In genomic region chr21:7937297-7937696, GRCh38 we compare ENCODE assay signal across 7 cellular contexts.
DNase-seq lines count a peak whose midpoint lies in the region; ATAC-seq, FAIRE-seq and TF ChIP-seq lines count a peak whose summit lies in the region.
"Not testable (repeated sequence)": the region's sequence is repeated elsewhere in the genome, so short reads cannot be mapped to it uniquely, and the experiment has no call there.

No MANE protein-coding gene starts in this region.

- TF ChIP-seq CTCF in CD14-positive monocyte (IDR thresholded peaks at IDR 0.05): peak; percentile 10
- TF ChIP-seq CTCF in IMR-90 (conservative IDR thresholded peaks at IDR 0.05; ENCODE audit: low read depth, low read length); endodermal cell (conservative IDR thresholded peaks at IDR 0.05); HepG2 (CRISPR knock-in tag; IDR thresholded peaks at IDR 0.05): not testable (repeated sequence)

- H2AK5ac ChIP-seq in IMR-90 (ENCODE audit: low read depth, low read length); mesendoderm (ENCODE audit: low read length): not testable (repeated sequence)

- not testable (repeated sequence) for BruUV-seq in IMR-90 (replicated peaks; lab: Mats Ljungman, UMichigan); HepG2 (replicated peaks; lab: Mats Ljungman, UMichigan)

- intact Hi-C loops in CD14-positive monocyte (cut with micrococcal nuclease); IMR-90 (cut with micrococcal nuclease); HepG2 (cut with micrococcal nuclease; ENCODE audit: unreplicated experiment): not testable (repeated sequence)

- H4K8ac ChIP-seq in IMR-90 (ENCODE audit: low read depth in 2 of 2, low read length in 2 of 2); mesendoderm (ENCODE audit: low read depth, low read length): not testable (repeated sequence)

- not testable (repeated sequence) for H3K23ac ChIP-seq in IMR-90 (ENCODE audit: low read depth, low read length); mesendoderm (ENCODE audit: low read length)

- not testable (repeated sequence) for H3K27me3 ChIP-seq in HUES6 (ENCODE audit: control insufficient read depth, insufficient read depth, low read length); IMR-90 (ENCODE audit: control insufficient read depth, insufficient read depth, low read length); endodermal cell (ENCODE audit: control insufficient read depth, insufficient read depth, low read length, poor library complexity, severe bottlenecking); iPS-20b (ENCODE audit: insufficient read depth, low read length); HepG2 (ENCODE audit: control insufficient read depth in 1 of 2, insufficient read depth in 2 of 2, low read length in 2 of 2); mesendoderm (ENCODE audit: insufficient read depth, low read length, poor library complexity)

- in situ Hi-C loops in IMR-90 (cut with MboI; ENCODE audit: low sequenced_read_pairs); HepG2 (cut with HindIII; ENCODE audit: extremely low pct_ligation_motif_present, low pct_unique_long_range_greater_than_20kb): not testable (repeated sequence)

- not testable (repeated sequence) for H3K4ac ChIP-seq in IMR-90 (ENCODE audit: low read depth, low read length); mesendoderm (ENCODE audit: low read depth, low read length)

- DNase-seq in CD14-positive monocyte (ENCODE audit: low spot score); IMR-90; endodermal cell; HepG2 (ENCODE audit: low spot score); mesendoderm: not testable (repeated sequence)

- POLR2A ChIA-PET in IMR-90 (lab: Charles Lee; ENCODE audit: unreplicated experiment); HepG2 (lab: Yijun Ruan, JAX): not testable (repeated sequence)

- H3K4me3 Mint-ChIP-seq in CD14-positive monocyte, endodermal cell: not testable (repeated sequence)

- H2BK120ac ChIP-seq in IMR-90 (ENCODE audit: low read depth, low read length); mesendoderm (ENCODE audit: low read depth, low read length): not testable (repeated sequence)

- H2BK20ac ChIP-seq in IMR-90 (ENCODE audit: low read depth, low read length): not testable (repeated sequence)

- H2AK9ac ChIP-seq in IMR-90 (replicated peaks; ENCODE audit: low read depth, low read length, poor library complexity): not testable (repeated sequence)

- 66 to 99% methylated on average over 11 to 13 of the region's 13 CpGs for WGBS in IMR-90 (ENCODE audit: extremely low coverage in 2 of 2, insufficient read length in 1 of 2), 2 experiments
- WGBS in endodermal cell (ENCODE audit: insufficient coverage in 1 of 2, insufficient read length in 1 of 2), 2 experiments: 87 to 88% methylated on average over 13 of the region's 13 CpGs
- WGBS in HepG2 (ENCODE audit: low lambda C conversion rate): 24% methylated on average over 13 of the region's 13 CpGs
- WGBS in mesendoderm (ENCODE audit: extremely low coverage, insufficient coverage, low lambda C conversion rate): 100% methylated on average over 11 of the region's 13 CpGs

- not testable (repeated sequence) for TF ChIP-seq EP300 in HepG2 (IDR thresholded peaks at IDR 0.05; ENCODE audit: low read depth in 2 of 2, low read length in 2 of 2); HepG2 (CRISPR knock-in tag; IDR thresholded peaks at IDR 0.05; ENCODE audit: borderline replicate concordance)

- H2BK15ac ChIP-seq in IMR-90 (ENCODE audit: low read depth, low read length); mesendoderm (replicated peaks; ENCODE audit: low read depth): not testable (repeated sequence)

- not testable (repeated sequence) for H3K79me2 ChIP-seq in HepG2 (ENCODE audit: insufficient read depth, low read length); mesendoderm (ENCODE audit: control insufficient read depth, insufficient read depth, low read length)

- H2AFZ ChIP-seq in IMR-90 (replicated peaks; ENCODE audit: low read length, poor library complexity); HepG2 (ENCODE audit: low read length): not testable (repeated sequence)

- not testable (repeated sequence) for H4K5ac ChIP-seq in IMR-90 (ENCODE audit: low read depth, low read length); mesendoderm (ENCODE audit: low read length)

- H3K79me1 ChIP-seq in IMR-90 (ENCODE audit: low read depth in 1 of 2, low read length in 2 of 2); mesendoderm (ENCODE audit: low read length): not testable (repeated sequence)

- not testable (repeated sequence) for H3K27me3 Mint-ChIP-seq in CD14-positive monocyte (ENCODE audit: low read depth in 3 of 3); endodermal cell (ENCODE audit: insufficient read depth)

- H4K91ac ChIP-seq in IMR-90 (ENCODE audit: insufficient read depth, low read depth, low read length): not testable (repeated sequence)

- H3K4me1 ChIP-seq in HUES6 (ENCODE audit: control insufficient read depth, insufficient read depth, low read length); IMR-90 (ENCODE audit: control insufficient read depth, insufficient read depth, low read length); endodermal cell (ENCODE audit: control insufficient read depth, insufficient read depth, low read length); iPS-20b (ENCODE audit: insufficient read depth, low read length); HepG2 (ENCODE audit: insufficient read depth, low read length); mesendoderm (ENCODE audit: control insufficient read depth, low read depth, low read length): not testable (repeated sequence)

- not testable (repeated sequence) for H3K18ac ChIP-seq in IMR-90 (ENCODE audit: low read depth, low read length); mesendoderm (ENCODE audit: low read length)

- not testable (repeated sequence) for H3K4me2 ChIP-seq in IMR-90 (ENCODE audit: low read depth, low read length); HepG2 (ENCODE audit: low read depth, low read length); mesendoderm (ENCODE audit: low read length)

- H3K27ac Mint-ChIP-seq in CD14-positive monocyte, endodermal cell: not testable (repeated sequence)

- not testable (repeated sequence) for H3K9me3 ChIP-seq in HUES6 (ENCODE audit: control insufficient read depth, insufficient read depth, low read depth, low read length); endodermal cell (ENCODE audit: control insufficient read depth, low read length); iPS-20b (ENCODE audit: insufficient read depth, low read depth, low read length); HepG2 (ENCODE audit: low read length)
- peaks cover 29% of the 10 kb centered on the region for H3K9me3 ChIP-seq in IMR-90 (ENCODE audit: control insufficient read depth, insufficient read depth, low read length)

- dilution Hi-C loops in IMR-90 (cut with HindIII; ENCODE audit: low sequenced_read_pairs, unreplicated experiment): not testable (repeated sequence)

- not testable (repeated sequence) for H4K20me1 ChIP-seq in IMR-90 (ENCODE audit: insufficient read depth, low read length); HepG2 (ENCODE audit: insufficient read depth, low read length)

- TF ChIP-seq RAD21 in IMR-90 (IDR thresholded peaks at IDR 0.05; ENCODE audit: low read length); HepG2 (CRISPR knock-in tag; IDR thresholded peaks at IDR 0.05): not testable (repeated sequence)

- peaks cover 79 to 99% (median 97%) of the 10 kb centered on the region in 7 donors for H3K9me3 Mint-ChIP-seq in CD14-positive monocyte
- H3K9me3 Mint-ChIP-seq in endodermal cell: not testable (repeated sequence)

- H3K36me3 ChIP-seq in HUES6 (ENCODE audit: control insufficient read depth, insufficient read depth, low read length); IMR-90 (ENCODE audit: control insufficient read depth, insufficient read depth, low read length); endodermal cell (ENCODE audit: control insufficient read depth, insufficient read depth, low read length); iPS-20b (ENCODE audit: insufficient read depth, low read depth, low read length); HepG2 (replicated peaks in 1 of 2; ENCODE audit: control insufficient read depth in 1 of 2, insufficient read depth in 2 of 2, low read length in 2 of 2); mesendoderm (ENCODE audit: control insufficient read depth, insufficient read depth, low read length): not testable (repeated sequence)

- not testable (repeated sequence) for FAIRE-seq in HepG2 (lab: Jason Lieb, UNC)

- not testable (repeated sequence) for H3K9me1 ChIP-seq in IMR-90 (ENCODE audit: insufficient read depth, low read length)

- H3K4me1 Mint-ChIP-seq in CD14-positive monocyte, endodermal cell: not testable (repeated sequence)

- CTCF ChIA-PET in IMR-90 (lab: Yijun Ruan, JAX); HepG2 (lab: Yijun Ruan, JAX; ENCODE audit: low intra/inter-chr PET ratio, low total read pairs): not testable (repeated sequence)

- H3K9ac ChIP-seq in HUES6 (ENCODE audit: low read length); IMR-90 (ENCODE audit: low read depth, low read length); endodermal cell (ENCODE audit: extremely low read depth, low read length, poor library complexity, severe bottlenecking); iPS-20b (ENCODE audit: low read depth, low read length); HepG2 (ENCODE audit: insufficient read depth, low read depth, low read length); mesendoderm (ENCODE audit: low read length): not testable (repeated sequence)

- 0 out of 2 replicates have a peak overlapping the region, but pooled peaks have one; percentile 1 for H3K4me3 ChIP-seq in HUES6 (ENCODE audit: low read depth, low read length)
- not testable (repeated sequence) for H3K4me3 ChIP-seq in IMR-90 (ENCODE audit: insufficient read depth, low read depth, low read length); HepG2 (replicated peaks in 1 of 3; ENCODE audit: insufficient read depth in 1 of 3, low read depth in 2 of 3, low read length in 3 of 3)
- peak overlapping the region; percentile 17 for H3K4me3 ChIP-seq in endodermal cell (ENCODE audit: low read length)
- peak overlapping the region; percentile 1; the same call in 1 of the 2 replicates for H3K4me3 ChIP-seq in iPS-20b (ENCODE audit: low read length)
- H3K4me3 ChIP-seq in mesendoderm (ENCODE audit: low read length): peak overlapping the region; percentile 23

- H3K27ac ChIP-seq in HUES6 (ENCODE audit: low read depth, low read length); IMR-90 (ENCODE audit: insufficient read depth, low read length); endodermal cell (ENCODE audit: low read depth, low read length); iPS-20b (ENCODE audit: low read length); HepG2 (ENCODE audit: extremely low read length, insufficient read depth, low read length); mesendoderm (ENCODE audit: low read depth, low read length): not testable (repeated sequence)

- peak overlapping the region; percentile 50 for H2BK5ac ChIP-seq in IMR-90 (ENCODE audit: low read depth, low read length, poor library complexity, severe bottlenecking)
- H2BK5ac ChIP-seq in mesendoderm (ENCODE audit: low read length): not testable (repeated sequence)

- H3K56ac ChIP-seq in IMR-90 (ENCODE audit: extremely low read depth, insufficient read depth, low read length); mesendoderm (ENCODE audit: low read length): not testable (repeated sequence)

- not testable (repeated sequence) for H3K14ac ChIP-seq in IMR-90 (replicated peaks; ENCODE audit: low read depth, low read length)

- not testable (repeated sequence) for H3K36me3 Mint-ChIP-seq in CD14-positive monocyte
- H3K36me3 Mint-ChIP-seq in endodermal cell (ENCODE audit: low read depth): peaks cover 78% of the 10 kb centered on the region

- not testable (repeated sequence) for TF ChIP-seq POLR2A in IMR-90 (IDR thresholded peaks at IDR 0.05; ENCODE audit: low read depth, low read length); HepG2 (IDR thresholded peaks at IDR 0.05; ENCODE audit: insufficient read depth in 1 of 2, low read depth in 2 of 2, low read length in 2 of 2)

- ATAC-seq in IMR-90 (ENCODE audit: low read depth); HepG2: not testable (repeated sequence)
